ENCODE assay signal across 6 cellular contexts in genomic region chr4:30881985-30882384, GRCh38.
"Had no signal": no experiment of that assay in that cellular context is flagged by ENCODE, and none has a peak within 500 bp of the region (broad histone marks: within the 10 kb centered on the region; RNA-seq: fewer than 3 reads in every experiment).

No MANE protein-coding gene starts in this region.

- DNase-seq: GM23248, GOT3, H7 had no signal

- H3K4me3 Mint-ChIP-seq: IgD-negative memory B cell had no signal

- H3K36me3 ChIP-seq: HAP-1 had no signal

- H3K9me3 ChIP-seq: HAP-1 had no signal

- H3K27ac ChIP-seq: GM23248 had no signal

- H3K27me3 Mint-ChIP-seq: IgD-negative memory B cell had no signal

- H3K36me3 Mint-ChIP-seq: IgD-negative memory B cell had no signal

- H3K4me3 ChIP-seq: GM23248, HAP-1 had no signal

- FAIRE-seq: HTR-8/SVneo had no signal

- H3K4me1 Mint-ChIP-seq: IgD-negative memory B cell had no signal

- H3K27ac Mint-ChIP-seq: IgD-negative memory B cell had no signal
